8 cellular contexts compared by ENCODE assay signal in genomic region chr21:39660191-39660590, GRCh38. TPM values are rescaled to one million over a fixed set of nuclear protein-coding genes. Genes with fewer than 3 reads are reported as not detected.
A peak's percentile ranks its signal among the peaks of the same experiment; 100 is the strongest.
DNase-seq lines count a peak whose midpoint lies in the region; ATAC-seq and TF ChIP-seq lines count a peak whose summit lies in the region.

No MANE protein-coding gene starts in this region.

- WGBS in body of pancreas, 2 donors, result 13 to 16% methylated on average over 7 of the region's 7 CpGs

- H3K4me3 ChIP-seq in body of pancreas (no peak overlapping the region), mucosa of rectum (ENCODE audit: low read length in 2 of 2) (peak overlapping the region; percentile 42 to 67), PC-9 (no peak overlapping the region)

- H2AFZ ChIP-seq in PC-9, result no peak overlapping the region

- H3K9me2 ChIP-seq in PC-9 (ENCODE audit: insufficient read depth), result no peaks in the 10 kb centered on the region

- BruUV-seq in PC-9 (replicated peaks; lab: Mats Ljungman, UMichigan), result no TSS peak

- no peak overlapping the region for H3K4me2 ChIP-seq in PC-9

- H3K27me3 ChIP-seq in body of pancreas (no peaks in the 10 kb centered on the region), mucosa of rectum (ENCODE audit: control insufficient read depth in 2 of 2, insufficient read depth in 2 of 2, low read length in 2 of 2) (no peaks in the 10 kb centered on the region), PC-9 (ENCODE audit: insufficient read depth, low read depth) (peaks cover 62% of the 10 kb centered on the region)

- H3K36me3 ChIP-seq in body of pancreas (replicated peaks in 1 of 2; ENCODE audit: insufficient read depth in 1 of 2, low read depth in 2 of 2) (no peaks in the 10 kb centered on the region), mucosa of rectum (ENCODE audit: control insufficient read depth in 2 of 2, insufficient read depth in 2 of 2, low read length in 2 of 2) (peaks cover 14 to 32% of the 10 kb centered on the region in 2 donors), PC-9 (ENCODE audit: low read depth) (no peaks in the 10 kb centered on the region)

- intact Hi-C loops in body of pancreas (cut with DNase I), result no loop called here
- intact Hi-C loops in PC-9 (cut with micrococcal nuclease; ENCODE audit: unreplicated experiment), result no loop called here

- peak overlapping the region in 1 of 2 donors; percentile 44 for H3K9ac ChIP-seq in mucosa of rectum (ENCODE audit: low read depth in 1 of 2, low read length in 2 of 2)

- H3K27ac ChIP-seq in body of pancreas (peak overlapping the region; percentile 23 to 77 (median 69)), mucosa of rectum (ENCODE audit: low read depth in 2 of 2, low read length in 2 of 2) (peak overlapping the region; percentile 14 to 71), PC-9 (no peak overlapping the region)

- TF ChIP-seq CTCF in body of pancreas (IDR thresholded peaks at IDR 0.05), result no peak
- TF ChIP-seq CTCF in PC-9 (conservative IDR thresholded peaks at IDR 0.05), result no peak

- POLR2A ChIA-PET in PC-9 (lab: Charles Lee; ENCODE audit: unreplicated experiment), result no interaction called here

- CTCF ChIA-PET in PC-9 (lab: Charles Lee), result no interaction called here

- peak; percentile 63 for ATAC-seq in body of pancreas
- ATAC-seq in HG02884 (IDR thresholded peaks at IDR 0.05; ENCODE audit: unreplicated experiment), result no peak

- H3K79me2 ChIP-seq in PC-9 (ENCODE audit: low read depth), result no peaks in the 10 kb centered on the region

- H4K20me1 ChIP-seq in PC-9 (ENCODE audit: insufficient read depth), result no peaks in the 10 kb centered on the region

- H3K4me1 ChIP-seq in body of pancreas, result peaks cover 55% of the 10 kb centered on the region
- peaks cover 18 to 27% of the 10 kb centered on the region in 2 donors for H3K4me1 ChIP-seq in mucosa of rectum (ENCODE audit: control insufficient read depth in 2 of 2, insufficient read depth in 2 of 2, low read length in 2 of 2)
- no peaks in the 10 kb centered on the region for H3K4me1 ChIP-seq in PC-9 (replicated peaks; ENCODE audit: insufficient read depth)

- H3F3A ChIP-seq in PC-9 (ENCODE audit: insufficient read depth, low read depth), result no peaks in the 10 kb centered on the region

- DNase-seq in DMS 273 (lab: John Stamatoyannopoulos, UW; ENCODE audit: unreplicated experiment) (peak; percentile 97), NCI-H1694 (lab: John Stamatoyannopoulos, UW) (peak; percentile 91), body of pancreas (peak; percentile 61 to 78 (median 73)), ecto neural progenitor cell (ENCODE audit: low spot score) (no peak), PC-9 (no peak)
- DNase-seq in stimulated activated CD4-positive, alpha-beta T cell treated with anti-CD3 and anti-CD28 coated beads, Interleukin-2, amount 100 ng/mL, for 24 hours, result no peak

- H3K9me3 ChIP-seq in body of pancreas, result no peaks in the 10 kb centered on the region
- no peaks in the 10 kb centered on the region for H3K9me3 ChIP-seq in mucosa of rectum (ENCODE audit: control insufficient read depth in 2 of 2, low read length in 2 of 2)
- H3K9me3 ChIP-seq in PC-9 (ENCODE audit: insufficient read depth, low read depth), result no peaks in the 10 kb centered on the region

- no peak for TF ChIP-seq POLR2A in body of pancreas (IDR thresholded peaks at IDR 0.05)

RNA-seq across cellular contexts. Expression of gene B3GALT5, which starts 47.5 kb away (rescaled TPM):
- total RNA-seq in body of pancreas (1 to 10 TPM; 4.9 to 5.6 TPM), PC-9 (2021) (0.09 and 0.25 TPM in 2 replicates)

Comparison
In these comparisons a context has a peak if more than half of its experiments do, and no peak if none do; other contexts are left out.
1. DNase-seq: peak in DMS 273 (single experiment), NCI-H1694 (single experiment) and body of pancreas (4 of 4); none in stimulated activated CD4-positive, alpha-beta T cell treated with anti-CD3 and anti-CD28 coated beads, Interleukin-2, amount 100 ng/mL, for 24 hours (0 of 2), ecto neural progenitor cell (single experiment) and PC-9 (0 of 2).
2. H3K4me3 ChIP-seq: peak in mucosa of rectum (2 of 2); none in body of pancreas (0 of 2) and PC-9 (single experiment).